ENCODE assay signal across 1 cellular context in genomic region chr5:88262116-88262515, GRCh38.
TF ChIP-seq lines count a peak whose summit lies in the region.

No MANE protein-coding gene starts in this region.

TF ChIP-seq in K562, 482 proteins besides CTCF, POLR2A, EP300 and RAD21 (continued from another document):
- TF ChIP-seq ZBTB11 (CRISPR knock-in tag; IDR thresholded peaks at IDR 0.05) (no peak), ATF6 (CRISPR knock-in tag; IDR thresholded peaks at IDR 0.05) (no peak), SRSF9 (IDR thresholded peaks at IDR 0.05; ENCODE audit: borderline replicate concordance, low read depth, low read length) (no peak), ZNF282 (CRISPR knock-in tag; IDR thresholded peaks at IDR 0.05) (no peak), PRMT5 (CRISPR knock-in tag; IDR thresholded peaks at IDR 0.05) (no peak), MYNN (IDR thresholded peaks at IDR 0.05) (no peak), MYNN (CRISPR knock-in tag; IDR thresholded peaks at IDR 0.05) (no peak), HMBOX1 (IDR thresholded peaks at IDR 0.05) (no peak), ZNF778 (CRISPR knock-in tag; IDR thresholded peaks at IDR 0.05) (no peak), ZNF75A (CRISPR knock-in tag; IDR thresholded peaks at IDR 0.05) (no peak), POLR2AphosphoS2 (IDR thresholded peaks at IDR 0.05; ENCODE audit: low read length) (no peak), CEBPZ (IDR thresholded peaks at IDR 0.05; ENCODE audit: borderline replicate concordance, low read depth, low read length) (no peak), THRA (IDR thresholded peaks at IDR 0.05) (no peak), SMARCC2 (IDR thresholded peaks at IDR 0.05; ENCODE audit: low read depth) (no peak), MCM2 (IDR thresholded peaks at IDR 0.05; ENCODE audit: low read depth) (no peak), BACH1 (tag; IDR thresholded peaks at IDR 0.05) (no peak), KAT8 (IDR thresholded peaks at IDR 0.05; ENCODE audit: low read depth) (no peak)
TF ChIP-seq in K562: peak in this region for 0.
